Comparison of ENCODE assay signal across 13 cellular contexts in the genomic region with DNA sequence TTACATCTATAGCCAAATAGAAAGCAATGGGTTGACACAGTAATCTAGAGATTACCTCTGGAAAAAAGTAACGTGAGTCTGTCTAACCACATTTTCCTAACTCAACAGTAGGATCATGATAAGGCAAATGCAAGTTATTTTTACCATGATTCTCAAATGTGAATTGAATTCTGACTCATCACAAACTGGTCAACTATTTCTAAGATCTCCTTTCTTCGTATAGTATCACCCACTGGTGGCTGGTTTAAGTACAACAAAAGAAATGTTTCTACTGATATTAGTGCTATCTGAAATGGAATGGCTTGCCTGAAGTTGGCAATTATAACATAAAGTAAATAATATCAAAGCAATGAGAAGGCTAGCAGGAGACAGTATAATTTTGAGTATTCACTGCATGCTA.
DNase-seq lines count a peak whose midpoint lies in the region; ATAC-seq and TF ChIP-seq lines count a peak whose summit lies in the region.
"Had no signal": no experiment of that assay in that cellular context is flagged by ENCODE, and none has a peak within 500 bp of the region (broad histone marks: within the 10 kb centered on the region; RNA-seq: fewer than 3 reads in every experiment).

No MANE protein-coding gene starts in this region.

- H3K27ac ChIP-seq in RWPE2 (ENCODE audit: poor library complexity, severe bottlenecking) = no peak overlapping the region
- H3K27ac ChIP-seq: BLaER1 treated with 17β-estradiol and CSF1 and Interleukin-3, amounts not matched to agents 10 nM and 100 nM had no signal

- no peak for DNase-seq in stimulated activated naive CD8-positive, alpha-beta T cell treated with anti-CD3 and anti-CD28 coated beads, Interleukin-15, amount 100 ng/mL, for 72 hours
- DNase-seq in RWPE2 (ENCODE audit: low spot score) = no peak
- DNase-seq in fibroblast of gingiva (ENCODE audit: low read depth) = peak; percentile 50
- no peak for DNase-seq in NCI-H2227 treated with DMSO at 0.1 percent for 48 hours (lab: John Stamatoyannopoulos, UW)
- DNase-seq in NCI-H82 treated with DMSO at 0.1 percent for 48 hours (lab: John Stamatoyannopoulos, UW; ENCODE audit: unreplicated experiment) = no peak
- DNase-seq: H7, left colon, NCI-H2081 had no signal

- peak; percentile 45 for TF ChIP-seq CTCF in RWPE2 (IDR thresholded peaks at IDR 0.05; ENCODE audit: poor library complexity, severe bottlenecking)

- no peak overlapping the region for H3K4me3 ChIP-seq in RWPE2 (ENCODE audit: severe bottlenecking)
- H3K4me3 ChIP-seq: BLaER1 treated with 17β-estradiol and CSF1 and Interleukin-3, amounts not matched to agents 10 nM and 100 nM had no signal

- no peaks in the 10 kb centered on the region for H3K36me3 ChIP-seq in RWPE2 (ENCODE audit: low read depth)
- H3K36me3 ChIP-seq: BLaER1 treated with 17β-estradiol and CSF1 and Interleukin-3, amounts not matched to agents 10 nM and 100 nM had no signal

- H3K27me3 Mint-ChIP-seq in stimulated activated naive CD8-positive, alpha-beta T cell treated with anti-CD3 and anti-CD28 coated beads, Interleukin-15, Interleukin-2, amounts not matched to agents 100 ng/mL and 50 ng/mL, for 24 hours = peaks cover 8% of the 10 kb centered on the region
- peaks cover 10% of the 10 kb centered on the region for H3K27me3 Mint-ChIP-seq in stimulated activated naive CD8-positive, alpha-beta T cell treated with anti-CD3 and anti-CD28 coated beads, Interleukin-15, amount 100 ng/mL, for 72 hours

- no peaks in the 10 kb centered on the region for H3K9me3 Mint-ChIP-seq in stimulated activated naive CD8-positive, alpha-beta T cell treated with anti-CD3 and anti-CD28 coated beads, Interleukin-15, Interleukin-2, amounts not matched to agents 100 ng/mL and 50 ng/mL, for 24 hours
- H3K9me3 Mint-ChIP-seq in stimulated activated naive CD8-positive, alpha-beta T cell treated with anti-CD3 and anti-CD28 coated beads, Interleukin-15, amount 100 ng/mL, for 72 hours = no peaks in the 10 kb centered on the region
- H3K9me3 Mint-ChIP-seq: T-helper 1 cell treated with Interleukin-12 subunit alpha and Interleukin-12 subunit beta and Interleukin-4 antibody, amounts not matched to agents 30 μg/mL and 1 μg/mL, for 36 hours had no signal

- no peaks in the 10 kb centered on the region for H3K4me1 Mint-ChIP-seq in stimulated activated naive CD8-positive, alpha-beta T cell treated with anti-CD3 and anti-CD28 coated beads, Interleukin-15, Interleukin-2, amounts not matched to agents 100 ng/mL and 50 ng/mL, for 24 hours (ENCODE audit: low read depth)
- no peaks in the 10 kb centered on the region for H3K4me1 Mint-ChIP-seq in stimulated activated naive CD8-positive, alpha-beta T cell treated with anti-CD3 and anti-CD28 coated beads, Interleukin-15, amount 100 ng/mL, for 72 hours

- no peaks in the 10 kb centered on the region for H3K9me3 ChIP-seq in RWPE2 (ENCODE audit: severe bottlenecking)
- H3K9me3 ChIP-seq: BLaER1 treated with 17β-estradiol and CSF1 and Interleukin-3, amounts not matched to agents 10 nM and 100 nM had no signal

- no peaks in the 10 kb centered on the region for H3K4me1 ChIP-seq in RWPE2 (ENCODE audit: insufficient read depth, poor library complexity, severe bottlenecking)

- H3K27me3 ChIP-seq in RWPE2 (ENCODE audit: insufficient read depth, poor library complexity, severe bottlenecking) = no peaks in the 10 kb centered on the region
- H3K27me3 ChIP-seq: BLaER1 treated with 17β-estradiol and CSF1 and Interleukin-3, amounts not matched to agents 10 nM and 100 nM had no signal

- no peak overlapping the region for H3K4me3 Mint-ChIP-seq in stimulated activated naive CD8-positive, alpha-beta T cell treated with anti-CD3 and anti-CD28 coated beads, Interleukin-15, Interleukin-2, amounts not matched to agents 100 ng/mL and 50 ng/mL, for 24 hours
- no peak overlapping the region for H3K4me3 Mint-ChIP-seq in stimulated activated naive CD8-positive, alpha-beta T cell treated with anti-CD3 and anti-CD28 coated beads, Interleukin-15, amount 100 ng/mL, for 72 hours
- H3K4me3 Mint-ChIP-seq: T-helper 1 cell treated with Interleukin-12 subunit alpha and Interleukin-12 subunit beta and Interleukin-4 antibody, amounts not matched to agents 30 μg/mL and 1 μg/mL, for 36 hours had no signal

- H3K27ac Mint-ChIP-seq in stimulated activated naive CD8-positive, alpha-beta T cell treated with anti-CD3 and anti-CD28 coated beads, Interleukin-15, Interleukin-2, amounts not matched to agents 100 ng/mL and 50 ng/mL, for 24 hours = peak overlapping the region; percentile 10
- no peak overlapping the region for H3K27ac Mint-ChIP-seq in stimulated activated naive CD8-positive, alpha-beta T cell treated with anti-CD3 and anti-CD28 coated beads, Interleukin-15, amount 100 ng/mL, for 72 hours
- H3K27ac Mint-ChIP-seq: T-helper 1 cell treated with Interleukin-12 subunit alpha and Interleukin-12 subunit beta and Interleukin-4 antibody, amounts not matched to agents 30 μg/mL and 1 μg/mL, for 36 hours had no signal

- no peaks in the 10 kb centered on the region for H3K36me3 Mint-ChIP-seq in stimulated activated naive CD8-positive, alpha-beta T cell treated with anti-CD3 and anti-CD28 coated beads, Interleukin-15, Interleukin-2, amounts not matched to agents 100 ng/mL and 50 ng/mL, for 24 hours (ENCODE audit: low read depth)

- no peak for ATAC-seq in stimulated activated naive CD8-positive, alpha-beta T cell treated with anti-CD3 and anti-CD28 coated beads, Interleukin-15, amount 100 ng/mL, for 72 hours
- ATAC-seq in RWPE2 (ENCODE audit: low read depth) (peak; percentile 42), GM21723 (IDR thresholded peaks at IDR 0.05; ENCODE audit: unreplicated experiment) (no peak), GM19395 (IDR thresholded peaks at IDR 0.05; ENCODE audit: unreplicated experiment) (no peak)
- ATAC-seq: left colon had no signal
